ENCODE assay signal across 15 cellular contexts in genomic region chr15:23434699-23435098, GRCh38. TPM values are rescaled to one million over a fixed set of nuclear protein-coding genes. Genes with fewer than 3 reads are reported as not detected.
"Had no signal": no experiment of that assay in that cellular context is flagged by ENCODE, and none has a peak within 500 bp of the region (broad histone marks: within the 10 kb centered on the region; RNA-seq: fewer than 3 reads in every experiment).

No MANE protein-coding gene starts in this region.

RNA-seq across cellular contexts. Expression of gene GOLGA6L2, which starts 12.3 kb away (rescaled TPM):
- total RNA-seq: activated B cell treated with CpG ODN at 0.5 μM for 24 hours; activated CD4-positive, alpha-beta memory T cell treated with anti-CD3 and anti-CD28 coated beads for 36 hours; activated CD4-positive, alpha-beta memory T cell treated with anti-CD3 and anti-CD28 coated beads, Interleukin-2, amount 10 ng/mL, durations not matched to agents 7 days and 5 days; activated CD4-positive, alpha-beta T cell treated with anti-CD3 and anti-CD28 coated beads for 36 hours; activated CD4-positive, alpha-beta T cell treated with anti-CD3 and anti-CD28 coated beads, Interleukin-2, amount 10 ng/mL, durations not matched to agents 24 days and 14 days; activated CD4-positive, alpha-beta T cell treated with anti-CD3 and anti-CD28 coated beads, Interleukin-2, amount 10 ng/mL, durations not matched to agents 7 days and 5 days; activated CD8-positive, alpha-beta memory T cell treated with anti-CD3 and anti-CD28 coated beads for 36 hours; activated CD8-positive, alpha-beta memory T cell treated with anti-CD3 and anti-CD28 coated beads, Interleukin-2, amount 10 ng/mL, durations not matched to agents 7 days and 5 days; activated CD8-positive, alpha-beta T cell treated with anti-CD3 and anti-CD28 coated beads for 36 hours; activated CD8-positive, alpha-beta T cell treated with anti-CD3 and anti-CD28 coated beads, Interleukin-2, amount 10 ng/mL, durations not matched to agents 7 days and 5 days; T-cell; T-helper 1 cell treated with Interleukin-12 subunit alpha and Interleukin-12 subunit beta and Interleukin-4 antibody, amounts not matched to agents 30 ng/mL and 1 ng/mL, for 36 hours; T-helper 17 cell; T-helper 2 cell treated with Interferon-gamma antibody and Interleukin-4, amounts not matched to agents 100 ng/mL and 5 ng/mL, for 36 hours; WTC11 had no signal
